11 cellular contexts compared by ENCODE assay signal in the genomic region with DNA sequence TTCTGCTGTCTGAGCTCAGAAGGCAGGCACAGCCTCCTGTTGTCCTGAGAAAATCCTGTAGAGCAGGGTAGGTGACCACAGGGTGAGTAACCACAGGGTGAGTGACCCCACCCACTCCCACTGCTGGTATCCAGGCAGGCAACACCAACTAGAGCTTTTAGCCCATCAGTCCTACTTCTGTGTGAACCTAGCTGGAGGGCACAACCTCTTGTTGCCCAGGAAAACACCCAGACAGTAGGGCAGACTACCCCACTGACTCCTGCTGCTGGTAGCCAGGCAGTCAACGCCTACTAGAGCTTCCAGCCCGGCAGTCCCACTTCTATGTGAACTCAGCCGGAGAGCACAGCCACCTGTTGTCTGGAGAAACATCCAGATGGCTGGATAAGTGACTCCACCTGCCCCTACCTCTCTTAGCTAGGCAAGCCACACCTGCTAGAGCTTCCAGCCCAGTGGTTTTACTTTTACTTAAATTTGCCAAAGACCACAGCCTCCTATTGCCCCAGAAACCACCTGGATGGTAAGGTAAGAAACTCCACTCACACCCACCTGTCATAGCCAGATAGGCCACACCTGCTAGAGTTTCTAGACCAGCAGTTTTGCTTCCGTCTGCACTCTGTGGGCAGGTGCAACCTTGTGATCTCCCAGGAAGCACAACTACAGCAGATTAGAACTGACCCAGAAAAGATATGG.
DNase-seq lines count a peak whose midpoint lies in the region; TF ChIP-seq lines count a peak whose summit lies in the region.
"Had no signal": no experiment of that assay in that cellular context is flagged by ENCODE, and none has a peak within 500 bp of the region (broad histone marks: within the 10 kb centered on the region; RNA-seq: fewer than 3 reads in every experiment).

No MANE protein-coding gene starts in this region.

- H3K27me3 Mint-ChIP-seq in CD4-positive, alpha-beta memory T cell: no peaks in the 10 kb centered on the region
- no peaks in the 10 kb centered on the region for H3K27me3 Mint-ChIP-seq in mesothelial cell of epicardium (ENCODE audit: low read depth)
- H3K27me3 Mint-ChIP-seq: activated CD4-positive, alpha-beta T cell treated with anti-CD3 and anti-CD28 coated beads for 36 hours had no signal

- peak overlapping the region; percentile 92 for H3K4me2 ChIP-seq in MM.1S (ENCODE audit: low read depth, low read length)

- no peaks in the 10 kb centered on the region for H3K9me2 ChIP-seq in MM.1S (replicated peaks; ENCODE audit: insufficient read depth, low read length)

- H3K27ac Mint-ChIP-seq in CD4-positive, alpha-beta memory T cell: peak overlapping the region; percentile 3 to 82 (median 73)
- no peak overlapping the region for H3K27ac Mint-ChIP-seq in mesothelial cell of epicardium
- H3K27ac Mint-ChIP-seq: activated CD4-positive, alpha-beta T cell treated with anti-CD3 and anti-CD28 coated beads for 36 hours; activated naive CD4-positive, alpha-beta T cell treated with anti-CD3 and anti-CD28 coated beads for 36 hours had no signal

- intact Hi-C loops in CD4-positive, alpha-beta memory T cell (cut with micrococcal nuclease): no loop called here

- peak overlapping the region; percentile 48 for H2AFZ ChIP-seq in MM.1S (ENCODE audit: low read length)

- CTCF ChIA-PET in CD4-positive, alpha-beta memory T cell (lab: Charles Lee; ENCODE audit: partially characterized antibody): no interaction called here
- CTCF ChIA-PET in RWPE1 (lab: Yijun Ruan, JAX): interaction anchor here (0.6 kb wide), 1 partner anchor 796 kb away, joined by 4 read pairs; no protein-coding TSS in a partner anchor

- peaks cover 22% of the 10 kb centered on the region for H3F3A ChIP-seq in MM.1S (ENCODE audit: insufficient read depth, low read length)

- POLR2A ChIA-PET in CD4-positive, alpha-beta memory T cell (lab: Charles Lee; ENCODE audit: partially characterized antibody): interaction anchor here (1.1 kb wide), 1 partner anchor 96 kb away, joined by 3 read pairs; no protein-coding TSS in a partner anchor
- POLR2A ChIA-PET in RWPE1 (lab: Yijun Ruan, JAX; ENCODE audit: low non-redundant PET): no interaction called here

- H3K27ac ChIP-seq in CD4-positive, alpha-beta memory T cell (ENCODE audit: low read depth, low read length): peak overlapping the region; percentile 26
- peak overlapping the region; percentile 80 for H3K27ac ChIP-seq in MM.1S (ENCODE audit: low read length)
- H3K27ac ChIP-seq in RWPE1: no peak overlapping the region
- H3K27ac ChIP-seq: prostate gland had no signal

- H3K27me3 ChIP-seq in CD4-positive, alpha-beta memory T cell (ENCODE audit: insufficient read depth, low read length): no peaks in the 10 kb centered on the region
- no peaks in the 10 kb centered on the region for H3K27me3 ChIP-seq in MM.1S (replicated peaks; ENCODE audit: insufficient read depth, low read length)

- H3K36me3 Mint-ChIP-seq in CD4-positive, alpha-beta memory T cell: no peaks in the 10 kb centered on the region
- peaks cover 1% of the 10 kb centered on the region for H3K36me3 Mint-ChIP-seq in mesothelial cell of epicardium

- peak overlapping the region in 5 of 8 donors; percentile 9 to 66 (median 42) for H3K4me3 Mint-ChIP-seq in CD4-positive, alpha-beta memory T cell
- H3K4me3 Mint-ChIP-seq in mesothelial cell of epicardium: no peak overlapping the region
- H3K4me3 Mint-ChIP-seq: activated CD4-positive, alpha-beta T cell treated with anti-CD3 and anti-CD28 coated beads for 36 hours; activated naive CD4-positive, alpha-beta T cell treated with anti-CD3 and anti-CD28 coated beads for 36 hours had no signal

- H3K9ac ChIP-seq in MM.1S (ENCODE audit: low read length): peak overlapping the region; percentile 19; the same call in 1 of the 2 replicates

- TF ChIP-seq CTCF in MM.1S (IDR thresholded peaks at IDR 0.05; ENCODE audit: low read length) (no peak), RWPE1 (conservative IDR thresholded peaks at IDR 0.05; ENCODE audit: low read depth) (no peak), mesothelial cell of epicardium (IDR thresholded peaks at IDR 0.05; ENCODE audit: unreplicated experiment) (no peak)

- H3K36me3 ChIP-seq in CD4-positive, alpha-beta memory T cell (ENCODE audit: insufficient read depth, low read length): no peaks in the 10 kb centered on the region
- no peaks in the 10 kb centered on the region for H3K36me3 ChIP-seq in MM.1S (replicated peaks; ENCODE audit: insufficient read depth, low read length)
- H3K36me3 ChIP-seq: prostate gland had no signal

- peaks cover 23% of the 10 kb centered on the region for H3K4me1 ChIP-seq in CD4-positive, alpha-beta memory T cell (ENCODE audit: insufficient read depth, low read length)
- H3K4me1 ChIP-seq in MM.1S (ENCODE audit: low read length): peaks cover 28% of the 10 kb centered on the region
- H3K4me1 ChIP-seq: prostate gland had no signal

- peak; percentile 3 to 43 (median 24) for DNase-seq in CD4-positive, alpha-beta memory T cell
- DNase-seq in MM.1S (peak; percentile 97), RWPE1 (ENCODE audit: low spot score) (peak; percentile 60), kidney tubule cell (ENCODE audit: low spot score) (peak; percentile 90), mesothelial cell of epicardium (ENCODE audit: low spot score in 2 of 2, unreplicated experiment in 2 of 2) (no peak), DMS114 treated with DMSO at 0.1 percent for 48 hours (lab: John Stamatoyannopoulos, UW; ENCODE audit: unreplicated experiment) (no peak), NCI-H1694 treated with DMSO at 0.1 percent for 48 hours (lab: John Stamatoyannopoulos, UW) (no peak)
- no peak for DNase-seq in stimulated activated CD4-positive, alpha-beta T cell treated with anti-CD3 and anti-CD28 coated beads, Interleukin-12 subunit alpha, Interleukin-12 subunit beta, amount 100 ng/mL, for 4 hours
- DNase-seq: activated CD4-positive, alpha-beta T cell treated with anti-CD3 and anti-CD28 coated beads for 36 hours; activated naive CD4-positive, alpha-beta T cell treated with anti-CD3 and anti-CD28 coated beads for 36 hours had no signal

- H3K9me3 Mint-ChIP-seq in CD4-positive, alpha-beta memory T cell: peaks cover 0 to 5% (median 0%) of the 10 kb centered on the region in 8 donors
- peaks cover 21% of the 10 kb centered on the region for H3K9me3 Mint-ChIP-seq in mesothelial cell of epicardium
- H3K9me3 Mint-ChIP-seq: activated naive CD4-positive, alpha-beta T cell treated with anti-CD3 and anti-CD28 coated beads for 36 hours had no signal

- H3K79me2 ChIP-seq in MM.1S (ENCODE audit: low read length): no peaks in the 10 kb centered on the region

- peaks cover 15 to 34% (median 24%) of the 10 kb centered on the region in 4 donors for H3K4me1 Mint-ChIP-seq in CD4-positive, alpha-beta memory T cell
- peaks cover 4% of the 10 kb centered on the region for H3K4me1 Mint-ChIP-seq in mesothelial cell of epicardium

- no peaks in the 10 kb centered on the region for H3K9me3 ChIP-seq in CD4-positive, alpha-beta memory T cell (ENCODE audit: control insufficient read depth in 1 of 2, low read length in 2 of 2)
- no peaks in the 10 kb centered on the region for H3K9me3 ChIP-seq in MM.1S (replicated peaks; ENCODE audit: insufficient read depth, low read length)
- H3K9me3 ChIP-seq: prostate gland had no signal

- no peaks in the 10 kb centered on the region for H4K20me1 ChIP-seq in MM.1S (ENCODE audit: insufficient read depth, low read length)

- H3K4me3 ChIP-seq in CD4-positive, alpha-beta memory T cell (ENCODE audit: low read length in 2 of 2): no peak overlapping the region
- peak overlapping the region; percentile 34 for H3K4me3 ChIP-seq in MM.1S (ENCODE audit: low read length)
- H3K4me3 ChIP-seq: prostate gland had no signal

Comparison
In these comparisons a context has a peak if more than half of its experiments do, and no peak if none do; other contexts are left out.
1. DNase-seq: peak in CD4-positive, alpha-beta memory T cell (5 of 5), MM.1S (single experiment), RWPE1 (single experiment) and kidney tubule cell (single experiment); none in mesothelial cell of epicardium (0 of 2), DMS114 treated with DMSO at 0.1 percent for 48 hours (single experiment), stimulated activated CD4-positive, alpha-beta T cell treated with anti-CD3 and anti-CD28 coated beads, Interleukin-12 subunit alpha, Interleukin-12 subunit beta, amount 100 ng/mL, for 4 hours (single experiment) and NCI-H1694 treated with DMSO at 0.1 percent for 48 hours (single experiment).